In the genomic region with DNA sequence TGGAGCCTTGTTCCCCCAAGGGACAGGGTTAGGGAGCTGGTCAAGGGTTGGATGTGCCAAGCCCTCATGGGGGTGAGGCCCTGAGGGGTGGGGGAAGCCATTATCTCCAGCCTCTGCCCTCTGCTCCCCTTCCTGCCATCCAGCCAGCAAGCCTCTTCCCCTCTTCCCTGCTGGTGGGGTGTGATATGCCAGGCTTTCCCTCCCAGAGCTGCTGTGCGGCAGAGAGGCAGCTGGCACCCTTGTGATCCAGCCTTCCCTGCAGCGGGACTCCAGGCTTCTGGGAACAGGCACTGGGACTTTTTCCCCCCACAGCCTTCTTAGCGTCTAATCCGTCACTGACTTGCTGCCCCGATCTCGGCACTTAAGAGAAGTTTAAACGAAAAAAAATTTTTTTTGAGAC, we compare ENCODE assay signal across 1 cellular context.
TF ChIP-seq lines count a peak whose summit lies in the region.

No MANE protein-coding gene starts in this region.

TF ChIP-seq in K562, 482 proteins besides CTCF, POLR2A, EP300 and RAD21:
- TF ChIP-seq SIX5 (IDR thresholded peaks at IDR 0.05; ENCODE audit: borderline replicate concordance in 1 of 2, insufficient read depth in 1 of 2, low read depth in 1 of 2, low read length in 2 of 2): no peak
- TF ChIP-seq, protein P1, sequence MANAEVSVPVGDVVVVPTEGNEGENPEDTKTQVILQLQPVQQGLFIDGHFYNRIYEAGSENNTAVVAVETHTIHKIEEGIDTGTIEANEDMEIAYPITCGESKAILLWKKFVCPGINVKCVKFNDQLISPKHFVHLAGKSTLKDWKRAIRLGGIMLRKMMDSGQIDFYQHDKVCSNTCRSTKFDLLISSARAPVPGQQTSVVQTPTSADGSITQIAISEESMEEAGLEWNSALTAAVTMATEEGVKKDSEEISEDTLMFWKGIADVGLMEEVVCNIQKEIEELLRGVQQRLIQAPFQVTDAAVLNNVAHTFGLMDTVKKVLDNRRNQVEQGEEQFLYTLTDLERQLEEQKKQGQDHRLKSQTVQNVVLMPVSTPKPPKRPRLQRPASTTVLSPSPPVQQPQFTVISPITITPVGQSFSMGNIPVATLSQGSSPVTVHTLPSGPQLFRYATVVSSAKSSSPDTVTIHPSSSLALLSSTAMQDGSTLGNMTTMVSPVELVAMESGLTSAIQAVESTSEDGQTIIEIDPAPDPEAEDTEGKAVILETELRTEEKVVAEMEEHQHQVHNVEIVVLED (CRISPR knock-in tag; IDR thresholded peaks at IDR 0.05): no peak
- TF ChIP-seq, protein P2, sequence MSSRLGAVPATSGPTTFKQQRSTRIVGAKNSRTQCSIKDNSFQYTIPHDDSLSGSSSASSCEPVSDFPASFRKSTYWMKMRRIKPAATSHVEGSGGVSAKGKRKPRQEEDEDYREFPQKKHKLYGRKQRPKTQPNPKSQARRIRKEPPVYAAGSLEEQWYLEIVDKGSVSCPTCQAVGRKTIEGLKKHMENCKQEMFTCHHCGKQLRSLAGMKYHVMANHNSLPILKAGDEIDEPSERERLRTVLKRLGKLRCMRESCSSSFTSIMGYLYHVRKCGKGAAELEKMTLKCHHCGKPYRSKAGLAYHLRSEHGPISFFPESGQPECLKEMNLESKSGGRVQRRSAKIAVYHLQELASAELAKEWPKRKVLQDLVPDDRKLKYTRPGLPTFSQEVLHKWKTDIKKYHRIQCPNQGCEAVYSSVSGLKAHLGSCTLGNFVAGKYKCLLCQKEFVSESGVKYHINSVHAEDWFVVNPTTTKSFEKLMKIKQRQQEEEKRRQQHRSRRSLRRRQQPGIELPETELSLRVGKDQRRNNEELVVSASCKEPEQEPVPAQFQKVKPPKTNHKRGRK (tag; IDR thresholded peaks at IDR 0.05): no peak
- TF ChIP-seq SOX6 (IDR thresholded peaks at IDR 0.05): no peak
- TF ChIP-seq, protein P3, sequence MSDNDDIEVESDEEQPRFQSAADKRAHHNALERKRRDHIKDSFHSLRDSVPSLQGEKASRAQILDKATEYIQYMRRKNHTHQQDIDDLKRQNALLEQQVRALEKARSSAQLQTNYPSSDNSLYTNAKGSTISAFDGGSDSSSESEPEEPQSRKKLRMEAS (CRISPR knock-in tag; IDR thresholded peaks at IDR 0.05): no peak
- TF ChIP-seq, protein P4, sequence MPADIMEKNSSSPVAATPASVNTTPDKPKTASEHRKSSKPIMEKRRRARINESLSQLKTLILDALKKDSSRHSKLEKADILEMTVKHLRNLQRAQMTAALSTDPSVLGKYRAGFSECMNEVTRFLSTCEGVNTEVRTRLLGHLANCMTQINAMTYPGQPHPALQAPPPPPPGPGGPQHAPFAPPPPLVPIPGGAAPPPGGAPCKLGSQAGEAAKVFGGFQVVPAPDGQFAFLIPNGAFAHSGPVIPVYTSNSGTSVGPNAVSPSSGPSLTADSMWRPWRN (IDR thresholded peaks at IDR 0.05; ENCODE audit: low read depth): no peak
- no peak for TF ChIP-seq ZFX (CRISPR knock-in tag; IDR thresholded peaks at IDR 0.05)
- TF ChIP-seq BACH1 (tag; IDR thresholded peaks at IDR 0.05): no peak
- no peak for TF ChIP-seq ZNF253 (CRISPR knock-in tag; conservative IDR thresholded peaks at IDR 0.05)
- no peak for TF ChIP-seq ZNF551 (CRISPR knock-in tag; IDR thresholded peaks at IDR 0.05)
- TF ChIP-seq, protein P5, sequence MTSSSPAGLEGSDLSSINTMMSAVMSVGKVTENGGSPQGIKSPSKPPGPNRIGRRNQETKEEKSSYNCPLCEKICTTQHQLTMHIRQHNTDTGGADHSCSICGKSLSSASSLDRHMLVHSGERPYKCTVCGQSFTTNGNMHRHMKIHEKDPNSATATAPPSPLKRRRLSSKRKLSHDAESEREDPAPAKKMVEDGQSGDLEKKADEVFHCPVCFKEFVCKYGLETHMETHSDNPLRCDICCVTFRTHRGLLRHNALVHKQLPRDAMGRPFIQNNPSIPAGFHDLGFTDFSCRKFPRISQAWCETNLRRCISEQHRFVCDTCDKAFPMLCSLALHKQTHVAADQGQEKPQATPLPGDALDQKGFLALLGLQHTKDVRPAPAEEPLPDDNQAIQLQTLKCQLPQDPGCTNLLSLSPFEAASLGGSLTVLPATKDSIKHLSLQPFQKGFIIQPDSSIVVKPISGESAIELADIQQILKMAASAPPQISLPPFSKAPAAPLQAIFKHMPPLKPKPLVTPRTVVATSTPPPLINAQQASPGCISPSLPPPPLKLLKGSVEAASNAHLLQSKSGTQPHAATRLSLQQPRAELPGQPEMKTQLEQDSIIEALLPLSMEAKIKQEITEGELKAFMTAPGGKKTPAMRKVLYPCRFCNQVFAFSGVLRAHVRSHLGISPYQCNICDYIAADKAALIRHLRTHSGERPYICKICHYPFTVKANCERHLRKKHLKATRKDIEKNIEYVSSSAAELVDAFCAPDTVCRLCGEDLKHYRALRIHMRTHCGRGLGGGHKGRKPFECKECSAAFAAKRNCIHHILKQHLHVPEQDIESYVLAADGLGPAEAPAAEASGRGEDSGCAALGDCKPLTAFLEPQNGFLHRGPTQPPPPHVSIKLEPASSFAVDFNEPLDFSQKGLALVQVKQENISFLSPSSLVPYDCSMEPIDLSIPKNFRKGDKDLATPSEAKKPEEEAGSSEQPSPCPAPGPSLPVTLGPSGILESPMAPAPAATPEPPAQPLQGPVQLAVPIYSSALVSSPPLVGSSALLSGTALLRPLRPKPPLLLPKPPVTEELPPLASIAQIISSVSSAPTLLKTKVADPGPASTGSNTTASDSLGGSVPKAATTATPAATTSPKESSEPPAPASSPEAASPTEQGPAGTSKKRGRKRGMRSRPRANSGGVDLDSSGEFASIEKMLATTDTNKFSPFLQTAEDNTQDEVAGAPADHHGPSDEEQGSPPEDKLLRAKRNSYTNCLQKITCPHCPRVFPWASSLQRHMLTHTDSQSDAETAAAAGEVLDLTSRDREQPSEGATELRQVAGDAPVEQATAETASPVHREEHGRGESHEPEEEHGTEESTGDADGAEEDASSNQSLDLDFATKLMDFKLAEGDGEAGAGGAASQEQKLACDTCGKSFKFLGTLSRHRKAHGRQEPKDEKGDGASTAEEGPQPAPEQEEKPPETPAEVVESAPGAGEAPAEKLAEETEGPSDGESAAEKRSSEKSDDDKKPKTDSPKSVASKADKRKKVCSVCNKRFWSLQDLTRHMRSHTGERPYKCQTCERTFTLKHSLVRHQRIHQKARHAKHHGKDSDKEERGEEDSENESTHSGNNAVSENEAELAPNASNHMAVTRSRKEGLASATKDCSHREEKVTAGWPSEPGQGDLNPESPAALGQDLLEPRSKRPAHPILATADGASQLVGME (CRISPR knock-in tag; IDR thresholded peaks at IDR 0.05): no peak
- TF ChIP-seq GABPB1 (CRISPR knock-in tag; IDR thresholded peaks at IDR 0.05): no peak
- TF ChIP-seq POLR2G (IDR thresholded peaks at IDR 0.05; ENCODE audit: low read depth, low read length): no peak
- TF ChIP-seq CHCHD3 (CRISPR knock-in tag; IDR thresholded peaks at IDR 0.05): no peak
- no peak for TF ChIP-seq DPF2 (IDR thresholded peaks at IDR 0.05)
- no peak for TF ChIP-seq GABPB2 (CRISPR knock-in tag; conservative IDR thresholded peaks at IDR 0.05)
- no peak for TF ChIP-seq CBX1 (IDR thresholded peaks at IDR 0.05; ENCODE audit: low read depth)
- no peak for TF ChIP-seq BDP1 (IDR thresholded peaks at IDR 0.05; ENCODE audit: insufficient read depth, insufficient read length)
